ENCODE assay signal across 8 cellular contexts in the genomic region with DNA sequence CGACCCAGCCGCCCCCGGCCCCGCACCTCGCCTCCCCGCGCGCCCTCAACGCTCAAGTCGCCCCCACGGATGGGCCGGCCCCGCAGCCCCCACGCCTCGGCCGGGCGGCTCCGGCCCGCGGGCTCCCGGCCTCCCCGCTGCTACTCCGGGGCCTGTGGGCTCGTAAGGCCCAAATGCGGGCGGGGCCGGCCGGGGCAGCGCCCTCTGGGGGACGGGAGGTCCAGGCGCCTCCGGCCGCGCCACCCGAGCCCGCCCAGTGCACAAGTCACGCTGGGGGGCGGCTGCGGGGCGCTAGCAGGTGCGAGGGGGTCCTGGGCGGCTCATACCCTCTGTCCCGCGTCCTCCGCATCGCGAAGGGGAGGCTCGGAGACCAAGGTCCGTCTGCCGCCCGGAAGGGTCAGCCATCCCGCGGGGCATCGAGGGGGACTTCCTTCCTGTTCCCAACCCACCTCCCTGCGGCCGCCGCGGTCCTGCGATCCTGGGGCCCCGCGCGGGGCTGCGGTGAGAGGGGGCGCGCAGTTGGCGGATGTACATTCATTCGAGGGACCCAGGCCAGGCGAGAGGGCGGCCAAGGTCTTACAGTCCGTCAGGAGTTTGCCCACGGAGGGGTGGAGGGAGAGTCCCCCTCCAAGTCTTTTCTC. TPM values are rescaled to one million over a fixed set of nuclear protein-coding genes. Genes with fewer than 3 reads are reported as not detected.
DNase-seq lines count a peak whose midpoint lies in the region; FAIRE-seq and TF ChIP-seq lines count a peak whose summit lies in the region.

A gene with protein sequence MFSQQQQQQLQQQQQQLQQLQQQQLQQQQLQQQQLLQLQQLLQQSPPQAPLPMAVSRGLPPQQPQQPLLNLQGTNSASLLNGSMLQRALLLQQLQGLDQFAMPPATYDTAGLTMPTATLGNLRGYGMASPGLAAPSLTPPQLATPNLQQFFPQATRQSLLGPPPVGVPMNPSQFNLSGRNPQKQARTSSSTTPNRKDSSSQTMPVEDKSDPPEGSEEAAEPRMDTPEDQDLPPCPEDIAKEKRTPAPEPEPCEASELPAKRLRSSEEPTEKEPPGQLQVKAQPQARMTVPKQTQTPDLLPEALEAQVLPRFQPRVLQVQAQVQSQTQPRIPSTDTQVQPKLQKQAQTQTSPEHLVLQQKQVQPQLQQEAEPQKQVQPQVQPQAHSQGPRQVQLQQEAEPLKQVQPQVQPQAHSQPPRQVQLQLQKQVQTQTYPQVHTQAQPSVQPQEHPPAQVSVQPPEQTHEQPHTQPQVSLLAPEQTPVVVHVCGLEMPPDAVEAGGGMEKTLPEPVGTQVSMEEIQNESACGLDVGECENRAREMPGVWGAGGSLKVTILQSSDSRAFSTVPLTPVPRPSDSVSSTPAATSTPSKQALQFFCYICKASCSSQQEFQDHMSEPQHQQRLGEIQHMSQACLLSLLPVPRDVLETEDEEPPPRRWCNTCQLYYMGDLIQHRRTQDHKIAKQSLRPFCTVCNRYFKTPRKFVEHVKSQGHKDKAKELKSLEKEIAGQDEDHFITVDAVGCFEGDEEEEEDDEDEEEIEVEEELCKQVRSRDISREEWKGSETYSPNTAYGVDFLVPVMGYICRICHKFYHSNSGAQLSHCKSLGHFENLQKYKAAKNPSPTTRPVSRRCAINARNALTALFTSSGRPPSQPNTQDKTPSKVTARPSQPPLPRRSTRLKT (minus strand): TSS at position 167 of the 641 bp plus-strand sequence. CDS start 715 bp downstream, outside the sequence.

- POLR2A ChIA-PET in HEK293 (lab: Yijun Ruan, JAX), result interaction anchor here (0.6 to 4.5 kb wide), 9 partner anchors 12 to 168 kb away, joined by 3 to 30 read pairs (median 4); a partner anchor contains a TSS

- H3K9me3 ChIP-seq in HEK293 (ENCODE audit: control insufficient read depth, insufficient read depth, low read depth, low read length), result no peaks in the 10 kb centered on the region
- H3K9me3 ChIP-seq in iPS-18c (ENCODE audit: control insufficient read depth, insufficient read depth, low read length), result no peaks in the 10 kb centered on the region
- no peaks in the 10 kb centered on the region for H3K9me3 ChIP-seq in small intestine (ENCODE audit: control insufficient read depth, low read depth)

- CTCF ChIA-PET in HEK293 (lab: Yijun Ruan, JAX), result interaction anchor here (0.6 to 2.1 kb wide), 8 partner anchors 10 to 640 kb away, joined by 3 to 8 read pairs (median 4); no protein-coding TSS in a partner anchor

- H3K4me3 ChIP-seq in HEK293 (ENCODE audit: low read depth, low read length) (peak within 1 kb of the TSS; percentile 59), brain microvascular endothelial cell (ENCODE audit: low read depth, low read length) (peak within 1 kb of the TSS; percentile 77), iPS-18c (ENCODE audit: insufficient read depth, low read depth, low read length) (peak within 1 kb of the TSS; percentile 89), small intestine (ENCODE audit: low read depth in 1 of 2, low read length in 2 of 2) (peak within 1 kb of the TSS; percentile 67 to 86)

- DNase-seq in NCI-H1092 (lab: John Stamatoyannopoulos, UW) (peak; percentile 48), UCSD-AML1 (lab: John Stamatoyannopoulos, UW; ENCODE audit: unreplicated experiment) (peak; percentile 84), brain microvascular endothelial cell (peak; percentile 33), small intestine (peak; percentile 79), GOT3 (lab: John Stamatoyannopoulos, UW) (no peak)

- H3K27me3 ChIP-seq in brain microvascular endothelial cell (replicated peaks), result no peaks in the 10 kb centered on the region
- H3K27me3 ChIP-seq in small intestine (ENCODE audit: control insufficient read depth in 2 of 2, insufficient read depth in 2 of 2, low read length in 2 of 2), result no peaks in the 10 kb centered on the region

- H3K4me1 ChIP-seq in HEK293 (ENCODE audit: control insufficient read depth, insufficient read depth, low read length), result no peaks in the 10 kb centered on the region
- peaks cover 0 to 4% of the 10 kb centered on the region in 2 donors for H3K4me1 ChIP-seq in small intestine (ENCODE audit: control insufficient read depth in 2 of 2, insufficient read depth in 1 of 2, low read depth in 1 of 2, low read length in 1 of 2)

- WGBS in small intestine, 3 donors, result 1% methylated on average over 39 to 71 of the region's 71 CpGs

- peak; percentile 86 for TF ChIP-seq POLR2A in GM10847 (IDR thresholded peaks at IDR 0.05; ENCODE audit: extremely low read depth, insufficient read length)

- H3K36me3 ChIP-seq in HEK293 (ENCODE audit: control insufficient read depth in 2 of 2, insufficient read depth in 1 of 2, low read length in 2 of 2) (peaks cover 8 to 35% of the 10 kb centered on the region in 2 experiments; a peak in 2 of 3 replicates), brain microvascular endothelial cell (replicated peaks) (peaks cover 13% of the 10 kb centered on the region), small intestine (ENCODE audit: control insufficient read depth in 2 of 2, insufficient read depth in 2 of 2, low read length in 2 of 2) (no peaks in the 10 kb centered on the region)

- in situ Hi-C loops in brain microvascular endothelial cell (cut with HindIII; ENCODE audit: low pct_ligation_motif_present, low sequenced_read_pairs), result no loop called here

- no peak for FAIRE-seq in small intestine (lab: Jason Lieb, UNC)

- peak; percentile 72; the same call in 1 of the 2 replicates for TF ChIP-seq CTCF in HEK293 (tag by site-specific recombination; IDR thresholded peaks at IDR 0.05)
- peak; percentile 49 for TF ChIP-seq CTCF in brain microvascular endothelial cell (IDR thresholded peaks at IDR 0.05; ENCODE audit: low read depth, low read length, missing control alignments)

- H3K27ac ChIP-seq in HEK293 (ENCODE audit: extremely low read depth, low read depth, low read length) (peak within 1 kb of the TSS; percentile 70), brain microvascular endothelial cell (peak within 1 kb of the TSS; percentile 70), small intestine (ENCODE audit: low read depth in 1 of 2, low read length in 1 of 2) (peak within 1 kb of the TSS; percentile 78 to 93)

TF ChIP-seq in HEK293, 187 proteins besides CTCF, POLR2A, EP300 and RAD21 (continues in another document):
- peak; percentile 49; the same call in 1 of the 2 replicates for TF ChIP-seq ZNF610 (tag by site-specific recombination; IDR thresholded peaks at IDR 0.05; ENCODE audit: borderline replicate concordance)
- no peak for TF ChIP-seq SCRT2 (tag by site-specific recombination; IDR thresholded peaks at IDR 0.05)
- TF ChIP-seq OSR2 (tag by site-specific recombination; IDR thresholded peaks at IDR 0.05), result no peak
- no peak for TF ChIP-seq ZNF292 (tag by site-specific recombination; IDR thresholded peaks at IDR 0.05; ENCODE audit: borderline replicate concordance, low read depth)
- TF ChIP-seq ZNF112 (tag by site-specific recombination; IDR thresholded peaks at IDR 0.05), result no peak
- TF ChIP-seq ZXDB (tag by site-specific recombination; IDR thresholded peaks at IDR 0.05), result peak; percentile 68
- TF ChIP-seq BCL11B (tag by site-specific recombination; IDR thresholded peaks at IDR 0.05; ENCODE audit: low read depth), result no peak
- peak; percentile 38; the same call in 1 of the 2 replicates for TF ChIP-seq YY2 (tag by site-specific recombination; IDR thresholded peaks at IDR 0.05)
- TF ChIP-seq ZIC2 (tag by site-specific recombination; IDR thresholded peaks at IDR 0.05), result peak; percentile 64
- TF ChIP-seq, protein P1, sequence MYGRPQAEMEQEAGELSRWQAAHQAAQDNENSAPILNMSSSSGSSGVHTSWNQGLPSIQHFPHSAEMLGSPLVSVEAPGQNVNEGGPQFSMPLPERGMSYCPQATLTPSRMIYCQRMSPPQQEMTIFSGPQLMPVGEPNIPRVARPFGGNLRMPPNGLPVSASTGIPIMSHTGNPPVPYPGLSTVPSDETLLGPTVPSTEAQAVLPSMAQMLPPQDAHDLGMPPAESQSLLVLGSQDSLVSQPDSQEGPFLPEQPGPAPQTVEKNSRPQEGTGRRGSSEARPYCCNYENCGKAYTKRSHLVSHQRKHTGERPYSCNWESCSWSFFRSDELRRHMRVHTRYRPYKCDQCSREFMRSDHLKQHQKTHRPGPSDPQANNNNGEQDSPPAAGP (tag by site-specific recombination; IDR thresholded peaks at IDR 0.05), result peak; percentile 57; the same call in 1 of the 2 replicates
- TF ChIP-seq KLF9 (tag by site-specific recombination; IDR thresholded peaks at IDR 0.05; ENCODE audit: low read depth), result peak; percentile 41; the same call in 1 of the 2 replicates
- TF ChIP-seq GLIS2 (tag by site-specific recombination; IDR thresholded peaks at IDR 0.05), result peak; percentile 99
- TF ChIP-seq ZEB2 (tag by site-specific recombination; IDR thresholded peaks at IDR 0.05), result peak; percentile 67
- no peak for TF ChIP-seq ZNF140 (tag by site-specific recombination; IDR thresholded peaks at IDR 0.05)
- TF ChIP-seq, protein P2, sequence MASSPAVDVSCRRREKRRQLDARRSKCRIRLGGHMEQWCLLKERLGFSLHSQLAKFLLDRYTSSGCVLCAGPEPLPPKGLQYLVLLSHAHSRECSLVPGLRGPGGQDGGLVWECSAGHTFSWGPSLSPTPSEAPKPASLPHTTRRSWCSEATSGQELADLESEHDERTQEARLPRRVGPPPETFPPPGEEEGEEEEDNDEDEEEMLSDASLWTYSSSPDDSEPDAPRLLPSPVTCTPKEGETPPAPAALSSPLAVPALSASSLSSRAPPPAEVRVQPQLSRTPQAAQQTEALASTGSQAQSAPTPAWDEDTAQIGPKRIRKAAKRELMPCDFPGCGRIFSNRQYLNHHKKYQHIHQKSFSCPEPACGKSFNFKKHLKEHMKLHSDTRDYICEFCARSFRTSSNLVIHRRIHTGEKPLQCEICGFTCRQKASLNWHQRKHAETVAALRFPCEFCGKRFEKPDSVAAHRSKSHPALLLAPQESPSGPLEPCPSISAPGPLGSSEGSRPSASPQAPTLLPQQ (tag by site-specific recombination; IDR thresholded peaks at IDR 0.05), result peak; percentile 69; the same call in 1 of the 2 replicates
- TF ChIP-seq ZNF146 (tag by site-specific recombination; IDR thresholded peaks at IDR 0.05), result no peak
- no peak for TF ChIP-seq ZNF529 (tag by site-specific recombination; IDR thresholded peaks at IDR 0.05; ENCODE audit: insufficient replicate concordance)
- TF ChIP-seq SP7 (tag by site-specific recombination; IDR thresholded peaks at IDR 0.05), result peak; percentile 58
- 0 out of 2 replicates have a peak, but pooled peaks have one; percentile 18 for TF ChIP-seq BCL11A (tag by site-specific recombination; IDR thresholded peaks at IDR 0.05; ENCODE audit: low read depth)
- TF ChIP-seq ZBTB48 (tag by site-specific recombination; IDR thresholded peaks at IDR 0.05), result 0 out of 2 replicates have a peak, but pooled peaks have one; percentile 15
- TF ChIP-seq ZBTB1 (tag by site-specific recombination; IDR thresholded peaks at IDR 0.05), result no peak
- peak; percentile 49; the same call in 1 of the 2 replicates for TF ChIP-seq ZNF184 (tag by site-specific recombination; IDR thresholded peaks at IDR 0.05)
- TF ChIP-seq ZNF366 (tag by site-specific recombination; conservative IDR thresholded peaks at IDR 0.05), result no peak

RNA-seq across cellular contexts. Expression of the gene that starts here (rescaled TPM):
- polyA plus RNA-seq in small intestine, result 10 to 100 TPM; 44.5 to 48.6 (median 47.0) TPM
